Comparison of ENCODE assay signal across 11 cellular contexts in genomic region chr13:50078512-50079277, GRCh38.
DNase-seq lines count a peak whose midpoint lies in the region; FAIRE-seq and TF ChIP-seq lines count a peak whose summit lies in the region.
"Had no signal": no experiment of that assay in that cellular context is flagged by ENCODE, and none has a peak within 500 bp of the region (broad histone marks: within the 10 kb centered on the region; RNA-seq: fewer than 3 reads in every experiment).

No MANE protein-coding gene starts in this region.

- peak overlapping the region; percentile 22 for H3K27ac Mint-ChIP-seq in activated CD4-positive, alpha-beta T cell treated with anti-CD3 and anti-CD28 coated beads, Interleukin-2, amount 10 ng/mL, durations not matched to agents 7 days and 5 days

- no peaks in the 10 kb centered on the region for H3K27me3 Mint-ChIP-seq in activated CD4-positive, alpha-beta T cell treated with anti-CD3 and anti-CD28 coated beads, Interleukin-2, amount 10 ng/mL, durations not matched to agents 7 days and 5 days

- H3K36me3 Mint-ChIP-seq in activated CD4-positive, alpha-beta T cell treated with anti-CD3 and anti-CD28 coated beads, Interleukin-2, amount 10 ng/mL, durations not matched to agents 7 days and 5 days (ENCODE audit: low read depth): peaks cover 43% of the 10 kb centered on the region

- CTCF ChIA-PET in activated CD4-positive, alpha-beta T cell treated with anti-CD3 and anti-CD28 coated beads, Interleukin-2, amount 10 ng/mL, durations not matched to agents 7 days and 5 days (lab: Charles Lee): interaction anchor here (0.6 to 4.2 kb wide), 5 partner anchors 10 to 82 kb away, joined by 3 to 16 read pairs (median 4); partner anchors contain the start of gene TRIM13

- no peak for TF ChIP-seq EP300 in suprapubic skin (IDR thresholded peaks at IDR 0.05)

- H3K4me3 ChIP-seq in fibroblast of the aortic adventitia (ENCODE audit: low read depth, low read length): peak overlapping the region; percentile 34
- H3K4me3 ChIP-seq in suprapubic skin: peak overlapping the region; percentile 79

- POLR2A ChIA-PET in activated CD4-positive, alpha-beta T cell treated with anti-CD3 and anti-CD28 coated beads, Interleukin-2, amount 10 ng/mL, durations not matched to agents 7 days and 5 days (lab: Charles Lee): interaction anchor here (0.9 kb wide), 1 partner anchor 81 kb away, joined by 3 read pairs; no protein-coding TSS in a partner anchor

- FAIRE-seq in TTC549 (lab: Jason Lieb, UNC): peak; percentile 26

- H3K9me3 ChIP-seq in suprapubic skin: no peaks in the 10 kb centered on the region

- no peak for TF ChIP-seq POLR2A in suprapubic skin (IDR thresholded peaks at IDR 0.05)

- no peaks in the 10 kb centered on the region for H3K27me3 ChIP-seq in suprapubic skin

- no peaks in the 10 kb centered on the region for H3K36me3 ChIP-seq in suprapubic skin

- H3K4me3 Mint-ChIP-seq in activated CD4-positive, alpha-beta T cell treated with anti-CD3 and anti-CD28 coated beads, Interleukin-2, amount 10 ng/mL, durations not matched to agents 7 days and 5 days: peak overlapping the region; percentile 99

- no peaks in the 10 kb centered on the region for H3K9me3 Mint-ChIP-seq in activated CD4-positive, alpha-beta T cell treated with anti-CD3 and anti-CD28 coated beads, Interleukin-2, amount 10 ng/mL, durations not matched to agents 7 days and 5 days

- no peak for TF ChIP-seq CTCF in fibroblast of the aortic adventitia (IDR thresholded peaks at IDR 0.05; ENCODE audit: insufficient read depth, low read length)
- TF ChIP-seq CTCF in suprapubic skin (IDR thresholded peaks at IDR 0.05): no peak

- 66% methylated on average over 3 of the region's 3 CpGs for WGBS in suprapubic skin

- DNase-seq in activated CD4-positive, alpha-beta T cell treated with anti-CD3 and anti-CD28 coated beads, Interleukin-2, amount 10 ng/mL, durations not matched to agents 7 days and 5 days: no peak
- DNase-seq in activated CD4-positive, alpha-beta T cell treated with anti-CD3 and anti-CD28 coated beads, Interleukin-2, amount 50 U/mL, for 48 hours: no peak
- DNase-seq in fibroblast of the aortic adventitia (ENCODE audit: low read depth) (peak; percentile 32), suprapubic skin (ENCODE audit: low spot score in 2 of 2) (no peak), HPDE6-E6E7 (ENCODE audit: extremely low spot score) (no peak), foreskin melanocyte (no peak), NOMO-1 (lab: John Stamatoyannopoulos, UW; ENCODE audit: unreplicated experiment in 2 of 2) (no peak)
- DNase-seq: activated CD8-positive, alpha-beta memory T cell treated with anti-CD3 and anti-CD28 coated beads, Interleukin-2, amount 50 U/mL, for 48 hours; COR-L47; NCI-H187 had no signal

- peaks cover 51% of the 10 kb centered on the region for H3K4me1 ChIP-seq in suprapubic skin

- H3K27ac ChIP-seq in suprapubic skin: no peak overlapping the region

- peaks cover 45% of the 10 kb centered on the region for H3K4me1 Mint-ChIP-seq in activated CD4-positive, alpha-beta T cell treated with anti-CD3 and anti-CD28 coated beads, Interleukin-2, amount 10 ng/mL, durations not matched to agents 7 days and 5 days
